ENCODE assay signal across 10 cellular contexts in the genomic region with DNA sequence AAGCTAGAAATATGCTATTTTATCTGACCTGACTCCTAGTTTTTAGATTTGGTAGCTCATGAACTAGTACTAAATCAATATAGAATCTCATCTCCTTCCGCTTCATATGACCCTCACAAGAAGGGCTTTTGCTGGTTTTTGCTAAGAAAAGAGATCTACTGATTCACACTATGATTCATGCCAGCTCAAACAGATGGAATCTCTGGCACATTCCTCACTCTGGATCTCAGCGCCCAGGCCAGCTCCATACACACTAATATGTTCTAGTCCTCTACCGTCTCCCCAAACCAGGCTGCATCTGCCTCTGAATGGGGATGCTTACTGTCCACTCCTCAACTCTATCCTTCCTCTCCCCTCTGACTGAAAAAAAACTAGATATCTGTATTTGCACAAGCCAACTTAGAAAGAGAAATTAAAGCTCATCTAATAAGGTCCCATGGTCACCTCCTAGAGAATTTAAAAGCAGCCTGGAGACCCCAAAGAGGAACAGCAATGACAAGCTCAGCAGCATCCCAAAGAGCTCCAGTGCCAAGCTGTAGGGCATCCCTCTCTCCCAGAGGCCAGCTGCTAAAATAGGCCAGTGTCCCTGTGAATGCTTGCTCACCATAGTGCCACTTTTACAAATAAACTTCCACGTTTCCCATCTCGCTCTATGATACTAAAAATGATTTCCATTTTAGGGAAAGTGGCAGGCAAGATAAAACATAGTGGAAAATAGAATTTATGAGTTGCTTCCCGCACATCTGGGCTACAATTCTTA.
DNase-seq lines count a peak whose midpoint lies in the region; ATAC-seq lines count a peak whose summit lies in the region.
"Had no signal": no experiment of that assay in that cellular context is flagged by ENCODE, and none has a peak within 500 bp of the region (broad histone marks: within the 10 kb centered on the region; RNA-seq: fewer than 3 reads in every experiment).

No MANE protein-coding gene starts in this region.

- H3K27ac Mint-ChIP-seq in activated CD4-positive, alpha-beta T cell treated with anti-CD3 and anti-CD28 coated beads for 36 hours = no peak overlapping the region
- H3K27ac Mint-ChIP-seq: effector memory CD8-positive, alpha-beta T cell had no signal

- no peaks in the 10 kb centered on the region for H3K9me3 Mint-ChIP-seq in activated CD4-positive, alpha-beta T cell treated with anti-CD3 and anti-CD28 coated beads for 36 hours (ENCODE audit: low read depth)
- H3K9me3 Mint-ChIP-seq: effector memory CD8-positive, alpha-beta T cell; neural crest cell had no signal

- no peak overlapping the region for H3K4me3 Mint-ChIP-seq in activated CD4-positive, alpha-beta T cell treated with anti-CD3 and anti-CD28 coated beads for 36 hours
- H3K4me3 Mint-ChIP-seq: effector memory CD8-positive, alpha-beta T cell; neural crest cell had no signal

- intact Hi-C loops in activated CD4-positive, alpha-beta T cell treated with anti-CD3 and anti-CD28 coated beads for 36 hours (cut with DNase I, micrococcal nuclease) = no loop called here

- peaks cover 21% of the 10 kb centered on the region for H3K27me3 Mint-ChIP-seq in activated CD4-positive, alpha-beta T cell treated with anti-CD3 and anti-CD28 coated beads for 36 hours

- POLR2A ChIA-PET in activated CD4-positive, alpha-beta T cell treated with anti-CD3 and anti-CD28 coated beads for 36 hours (lab: Charles Lee) = no interaction called here

- peak; percentile 87 for DNase-seq in GM03348 (ENCODE audit: low spot score)
- peak; percentile 39 for DNase-seq in T1000 (lab: John Stamatoyannopoulos, UW)
- peak; percentile 80 for DNase-seq in fibroblast of the conjunctiva (ENCODE audit: low read depth)
- peak; percentile 91 for DNase-seq in renal cortical epithelial cell (ENCODE audit: low read depth)
- no peak for DNase-seq in stimulated activated CD4-positive, alpha-beta T cell treated with anti-CD3 and anti-CD28 coated beads, Interleukin-1b, Interleukin-23, amount 100 ng/mL, for 48 hours
- no peak for DNase-seq in activated CD4-positive, alpha-beta T cell treated with anti-CD3 and anti-CD28 coated beads for 36 hours
- DNase-seq: effector memory CD8-positive, alpha-beta T cell had no signal

- no peaks in the 10 kb centered on the region for H3K4me1 Mint-ChIP-seq in activated CD4-positive, alpha-beta T cell treated with anti-CD3 and anti-CD28 coated beads for 36 hours

- CTCF ChIA-PET in activated CD4-positive, alpha-beta T cell treated with anti-CD3 and anti-CD28 coated beads for 36 hours (lab: Charles Lee) = interaction anchor here (1.3 kb wide), 1 partner anchor 88 kb away, joined by 3 read pairs; no protein-coding TSS in a partner anchor

- no peaks in the 10 kb centered on the region for H3K36me3 Mint-ChIP-seq in activated CD4-positive, alpha-beta T cell treated with anti-CD3 and anti-CD28 coated beads for 36 hours (ENCODE audit: low read depth)

- ATAC-seq in HG02759 (IDR thresholded peaks at IDR 0.05; ENCODE audit: unreplicated experiment) (no peak), HG03135 (IDR thresholded peaks at IDR 0.05; ENCODE audit: unreplicated experiment) (no peak)
- ATAC-seq in activated CD4-positive, alpha-beta T cell treated with anti-CD3 and anti-CD28 coated beads for 36 hours = no peak
- ATAC-seq: effector memory CD8-positive, alpha-beta T cell had no signal

Comparison
In these comparisons a context has a peak if more than half of its experiments do, and no peak if none do; other contexts are left out.
1. DNase-seq: peak in GM03348 (single experiment), T1000 (single experiment), fibroblast of the conjunctiva (single experiment) and renal cortical epithelial cell (single experiment); none in stimulated activated CD4-positive, alpha-beta T cell treated with anti-CD3 and anti-CD28 coated beads, Interleukin-1b, Interleukin-23, amount 100 ng/mL, for 48 hours (single experiment) and activated CD4-positive, alpha-beta T cell treated with anti-CD3 and anti-CD28 coated beads for 36 hours (single experiment).